Comparison of ENCODE assay signal across 8 cellular contexts in genomic region chr3:172709776-172710708, GRCh38. TPM values are rescaled to one million over a fixed set of nuclear protein-coding genes. Genes with fewer than 3 reads are reported as not detected.
A peak's percentile ranks its signal among the peaks of the same experiment; 100 is the strongest.
DNase-seq lines count a peak whose midpoint lies in the region; ATAC-seq and TF ChIP-seq lines count a peak whose summit lies in the region.

No MANE protein-coding gene starts in this region.

- H4K20me1 ChIP-seq in KMS-11 (ENCODE audit: insufficient read depth), result no peaks in the 10 kb centered on the region

- H3K36me3 ChIP-seq in ACC112 (ENCODE audit: insufficient read depth, low read length) (no peaks in the 10 kb centered on the region), KMS-11 (ENCODE audit: insufficient read depth) (no peaks in the 10 kb centered on the region), mucosa of descending colon (ENCODE audit: low read depth) (no peaks in the 10 kb centered on the region), tibial nerve (no peaks in the 10 kb centered on the region)

- TF ChIP-seq CTCF in GM13976 (IDR thresholded peaks at IDR 0.05; ENCODE audit: borderline replicate concordance, control extremely low read depth, extremely low read depth, insufficient read depth, missing control alignments), result no peak
- no peak for TF ChIP-seq CTCF in KMS-11 (conservative IDR thresholded peaks at IDR 0.05; ENCODE audit: low read depth, low read length)
- no peak for TF ChIP-seq CTCF in mucosa of descending colon (IDR thresholded peaks at IDR 0.05)
- no peak for TF ChIP-seq CTCF in tibial nerve (IDR thresholded peaks at IDR 0.05)

- in situ Hi-C loops in GM13976 (cut with MboI; ENCODE audit: low sequenced_read_pairs, unreplicated experiment), result no loop called here

- ATAC-seq in mucosa of descending colon, result peak; percentile 39

- H3K79me2 ChIP-seq in ACC112 (ENCODE audit: control insufficient read depth, insufficient read depth, low read length, unreplicated experiment) (peaks cover 41% of the 10 kb centered on the region), KMS-11 (ENCODE audit: insufficient read depth, low read depth) (no peaks in the 10 kb centered on the region; the same call in 1 of the 2 replicates)

- 1 to 3% methylated on average over 21 of the region's 21 CpGs for WGBS in tibial nerve, 2 donors

- H3K4me1 ChIP-seq in ACC112 (ENCODE audit: control insufficient read depth, insufficient read depth, low read length, unreplicated experiment) (peaks cover 28% of the 10 kb centered on the region), KMS-11 (ENCODE audit: low read depth, poor library complexity, severe bottlenecking) (peaks cover 18% of the 10 kb centered on the region), mucosa of descending colon (ENCODE audit: low read depth) (peaks cover 28% of the 10 kb centered on the region), tibial nerve (peaks cover 0 to 35% (median 4%) of the 10 kb centered on the region in 4 donors)

- no peak for TF ChIP-seq POLR2A in tibial nerve (IDR thresholded peaks at IDR 0.05)

- H2AFZ ChIP-seq in ACC112 (ENCODE audit: low read length, unreplicated experiment) (peak overlapping the region; percentile 32), KMS-11 (ENCODE audit: low read depth) (peak overlapping the region; percentile 67)

- H3K9ac ChIP-seq in KMS-11, result peak overlapping the region; percentile 40; the same call in 1 of the 2 replicates

- H3K4me2 ChIP-seq in KMS-11, result peak overlapping the region; percentile 25

- H3K9me3 ChIP-seq in mucosa of descending colon, result no peaks in the 10 kb centered on the region
- H3K9me3 ChIP-seq in tibial nerve, result no peaks in the 10 kb centered on the region

- no peak for TF ChIP-seq EP300 in tibial nerve (IDR thresholded peaks at IDR 0.05)

- H3K4me3 ChIP-seq in ACC112 (ENCODE audit: low read depth, low read length) (peak overlapping the region; percentile 88), KMS-11 (IDR thresholded peaks at IDR 0.05; ENCODE audit: insufficient read depth, low read depth, low read length) (peak overlapping the region; percentile 85), mucosa of descending colon (peak overlapping the region; percentile 78), tibial nerve (peak overlapping the region; percentile 53 to 87 (median 75))

- DNase-seq in GM13976 (ENCODE audit: low spot score), result peak; percentile 41
- DNase-seq in activated CD4-positive, alpha-beta T cell treated with anti-CD3 and anti-CD28 coated beads, Interleukin-2, amount 50 U/mL, for 48 hours, result peak; percentile 13 to 16
- no peak for DNase-seq in epithelial cell of prostate (ENCODE audit: low read depth, low spot score)
- peak; percentile 46 to 60 (median 59) for DNase-seq in mucosa of descending colon
- peak; percentile 17 to 18 for DNase-seq in tibial nerve (ENCODE audit: low spot score in 2 of 2)
- no peak for DNase-seq in NCI-H128 (lab: John Stamatoyannopoulos, UW; ENCODE audit: unreplicated experiment)

- intact Hi-C loops in mucosa of descending colon (cut with DNase I, micrococcal nuclease), result loop anchor here in 1 of 2 donors (5.0 kb wide), 1 partner anchor 33 kb away; no protein-coding TSS in a partner anchor

- no peaks in the 10 kb centered on the region for H3K27me3 ChIP-seq in ACC112 (ENCODE audit: insufficient read depth, low read length)
- H3K27me3 ChIP-seq in KMS-11 (ENCODE audit: insufficient read depth, low read depth), result no peaks in the 10 kb centered on the region
- no peaks in the 10 kb centered on the region for H3K27me3 ChIP-seq in tibial nerve

- peak overlapping the region; percentile 92 for H3K27ac ChIP-seq in ACC112 (ENCODE audit: low read depth, low read length)
- no peak overlapping the region for H3K27ac ChIP-seq in KMS-11
- H3K27ac ChIP-seq in epithelial cell of prostate, result peak overlapping the region; percentile 90
- H3K27ac ChIP-seq in tibial nerve, result peak overlapping the region; percentile 81 to 87 (median 82)

RNA-seq across cellular contexts. Expression of gene NCEH1, which starts 0.8 kb away (rescaled TPM):
- total RNA-seq in mucosa of descending colon, result 10 to 100 TPM; 21.5 to 63.9 (median 53.3) TPM
- total RNA-seq in tibial nerve, result 10 to 100 TPM in 1 of 4 donors, 1 to 10 TPM in 3; 4.3 to 13.5 (median 5.5) TPM

RNA-seq across cellular contexts. Expression of gene ECT2, which starts 40.5 kb away (rescaled TPM):
- total RNA-seq in mucosa of descending colon (10 to 100 TPM; 14.8 to 30.2 (median 14.9) TPM), tibial nerve (1 to 10 TPM; 3.1 to 9.0 (median 7.0) TPM)

Comparison
In these comparisons a context has a peak if more than half of its experiments do, and no peak if none do; other contexts are left out.
1. DNase-seq: peak in GM13976 (single experiment), activated CD4-positive, alpha-beta T cell treated with anti-CD3 and anti-CD28 coated beads, Interleukin-2, amount 50 U/mL, for 48 hours (2 of 2), mucosa of descending colon (3 of 3) and tibial nerve (2 of 2); none in epithelial cell of prostate (single experiment) and NCI-H128 (single experiment).
2. Peak in every context shown above with its lines, with median percentiles within 50 percentile points of each other: H3K4me3 ChIP-seq.